In genomic region chr4:121711263-121712000, GRCh38 we compare ENCODE assay signal across 8 cellular contexts. TPM values are rescaled to one million over a fixed set of nuclear protein-coding genes. Genes with fewer than 3 reads are reported as not detected.
A peak's percentile ranks its signal among the peaks of the same experiment; 100 is the strongest.
DNase-seq lines count a peak whose midpoint lies in the region; ATAC-seq and TF ChIP-seq lines count a peak whose summit lies in the region.

No MANE protein-coding gene starts in this region.

- H3K4me3 ChIP-seq in SJCRH30 (peak overlapping the region; percentile 48), dorsolateral prefrontal cortex (peak overlapping the region; percentile 1 to 63 (median 40)), right lobe of liver (no peak overlapping the region)

- intact Hi-C loops in dorsolateral prefrontal cortex (cut with DNase I), result no loop called here
- intact Hi-C loops in right lobe of liver (cut with DNase I), result no loop called here

- ATAC-seq in GM19395 (IDR thresholded peaks at IDR 0.05; ENCODE audit: unreplicated experiment), result peak; percentile 91
- peak; percentile 88 for ATAC-seq in HG03280 (IDR thresholded peaks at IDR 0.05; ENCODE audit: unreplicated experiment)
- peak; percentile 88 to 99 (median 92) for ATAC-seq in right lobe of liver

- H3K4me1 ChIP-seq in SJCRH30, result peaks cover 20% of the 10 kb centered on the region
- no peaks in the 10 kb centered on the region for H3K4me1 ChIP-seq in right lobe of liver

- H3K27me3 ChIP-seq in SJCRH30 (no peaks in the 10 kb centered on the region), dorsolateral prefrontal cortex (no peaks in the 10 kb centered on the region), right lobe of liver (no peaks in the 10 kb centered on the region)

- H3K27ac ChIP-seq in SJCRH30, result peak overlapping the region; percentile 79
- H3K27ac ChIP-seq in dorsolateral prefrontal cortex, result peak overlapping the region in 43 of 59 donors; percentile 2 to 74 (median 48)
- no peak overlapping the region for H3K27ac ChIP-seq in right lobe of liver

- TF ChIP-seq CTCF in dorsolateral prefrontal cortex (IDR thresholded peaks at IDR 0.05 in 54 of 56, conservative IDR thresholded peaks at IDR 0.05 in 2 of 56; ENCODE audit: low read depth in 1 of 56, partially characterized antibody in 56 of 56) (peak in 1 of 56 donors; percentile 6), right lobe of liver (IDR thresholded peaks at IDR 0.05) (no peak)

- DNase-seq in COLO668 (lab: John Stamatoyannopoulos, UW; ENCODE audit: unreplicated experiment) (peak; percentile 38), SJCRH30 (peak; percentile 98 to 99), dorsolateral prefrontal cortex (peak; percentile 23 to 90 (median 70)), right lobe of liver (peak; percentile 49 to 76 (median 59)), SKM-1 (lab: John Stamatoyannopoulos, UW; ENCODE audit: unreplicated experiment) (no peak)
- peak; percentile 14 for DNase-seq in stimulated activated CD4-positive, alpha-beta T cell treated with anti-CD3 and anti-CD28 coated beads, Interleukin-4, amount 100 ng/mL, for 1 hour

- TF ChIP-seq POLR2A in right lobe of liver (IDR thresholded peaks at IDR 0.05), result peak; percentile 29

- WGBS in right lobe of liver (ENCODE audit: insufficient coverage, low coverage, low lambda C conversion rate, missing lambda C conversion rate), result 10% methylated on average over 14 of the region's 18 CpGs

- H3K9me3 ChIP-seq in SJCRH30 (replicated peaks) (no peaks in the 10 kb centered on the region), right lobe of liver (no peaks in the 10 kb centered on the region)

- no peaks in the 10 kb centered on the region for H3K36me3 ChIP-seq in SJCRH30
- H3K36me3 ChIP-seq in right lobe of liver, result no peaks in the 10 kb centered on the region

RNA-seq across cellular contexts. Expression of gene ANXA5, which starts 14.7 kb away (rescaled TPM):
- total RNA-seq in SJCRH30 (2014; rRNA removed; shearing (Covaris generic)), result 442 and 448 TPM in 2 replicates
- total RNA-seq in dorsolateral prefrontal cortex, result 100 to 1,000 TPM in 23 of 120 experiments, 10 to 100 TPM in 97; 48.4 to 141 (median 84.7) TPM
- 100 to 1,000 TPM in 3 of 6 experiments, 10 to 100 TPM in 3; 52.2 to 216 (median 97.8) TPM for total RNA-seq in right lobe of liver

RNA-seq across cellular contexts. Expression of gene SMIM43, which starts 53.5 kb away (rescaled TPM):
- total RNA-seq in SJCRH30 (2014; rRNA removed; shearing (Covaris generic)), result 0.08 TPM in 1 of 2 replicates, not detected in the other
- total RNA-seq in dorsolateral prefrontal cortex (10 to 100 TPM; 12.2 to 62.2 (median 37.5) TPM), right lobe of liver (not detected)

Comparison
In these comparisons a context has a peak if more than half of its experiments do, and no peak if none do; other contexts are left out.
1. H3K27ac ChIP-seq: peak in SJCRH30 (single experiment) and dorsolateral prefrontal cortex (43 of 59); none in right lobe of liver (0 of 3).
2. H3K4me3 ChIP-seq: peak in SJCRH30 (single experiment) and dorsolateral prefrontal cortex (59 of 59); none in right lobe of liver (0 of 3).
3. RNA of gene SMIM43, which starts 53.5 kb away (total RNA-seq): 12.2 to 62.2 TPM in dorsolateral prefrontal cortex; 0.08 TPM in SJCRH30 and not detected in right lobe of liver; every median in the first group is over 10 times any median in the second.
4. Peak in every context shown above with its lines, with median percentiles within 50 percentile points of each other: ATAC-seq.